Comparison of ENCODE assay signal across 9 cellular contexts in the genomic region with DNA sequence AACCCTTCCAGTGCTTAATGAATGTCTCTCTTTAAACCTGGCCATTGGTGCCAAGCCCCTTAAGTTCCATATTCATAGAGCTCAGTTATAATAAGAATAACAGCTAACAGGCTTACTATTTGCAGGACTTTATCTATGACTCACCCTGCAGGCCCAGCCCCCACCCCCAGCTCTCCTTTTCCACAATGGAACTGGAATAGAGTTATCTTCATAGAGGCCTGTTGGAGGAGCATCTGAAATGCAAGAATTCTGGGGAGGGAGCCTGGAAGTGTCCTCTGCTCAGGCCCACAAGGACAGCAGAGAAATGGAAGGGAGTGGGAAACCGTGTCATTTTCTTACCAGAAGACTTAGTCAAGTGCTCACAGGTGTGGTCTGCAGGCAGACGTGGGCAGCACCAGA. TPM values are rescaled to one million over a fixed set of nuclear protein-coding genes. Genes with fewer than 3 reads are reported as not detected.
DNase-seq lines count a peak whose midpoint lies in the region; ATAC-seq, FAIRE-seq and TF ChIP-seq lines count a peak whose summit lies in the region.
"Had no signal": no experiment of that assay in that cellular context is flagged by ENCODE, and none has a peak within 500 bp of the region (broad histone marks: within the 10 kb centered on the region; RNA-seq: fewer than 3 reads in every experiment).

No MANE protein-coding gene starts in this region.

- BruUV-seq in K562 (replicated peaks; lab: Mats Ljungman, UMichigan): no TSS peak

- H3K36me3 ChIP-seq in BE2C: no peaks in the 10 kb centered on the region
- H3K36me3 ChIP-seq in K562 (ENCODE audit: control insufficient read depth, insufficient read depth, low read length): no peaks in the 10 kb centered on the region

- H3K9me3 ChIP-seq in BE2C (no peaks in the 10 kb centered on the region), K562 (replicated peaks; ENCODE audit: control insufficient read depth, insufficient read depth, low read depth, low read length) (no peaks in the 10 kb centered on the region)

- no peak overlapping the region for H3K4me2 ChIP-seq in K562 (ENCODE audit: insufficient read depth, low read length)

- no peak for TF ChIP-seq RAD21 in K562 (CRISPR knock-in tag; conservative IDR thresholded peaks at IDR 0.05 in 1 of 2, IDR thresholded peaks at IDR 0.05 in 1 of 2)

- no peak for TF ChIP-seq POLR2A in K562 (conservative IDR thresholded peaks at IDR 0.05)

- CTCF ChIA-PET in K562 (lab: Yijun Ruan, JAX; ENCODE audit: low intra/inter-chr PET ratio): no interaction called here

- in situ Hi-C loops in K562 (cut with MboI): no loop called here

- H3K4me1 ChIP-seq in BE2C (peaks cover 33% of the 10 kb centered on the region), K562 (replicated peaks in 1 of 2; ENCODE audit: control insufficient read depth in 2 of 2, insufficient read depth in 2 of 2, low read length in 2 of 2) (peaks cover 5 to 13% of the 10 kb centered on the region in 2 experiments; a peak in 2 of 5 replicates)

- POLR2A ChIA-PET in K562 (lab: Yijun Ruan, JAX): no interaction called here

- H3K79me2 ChIP-seq in K562 (ENCODE audit: control insufficient read depth, insufficient read depth, low read length): no peaks in the 10 kb centered on the region

- intact Hi-C loops in K562 (cut with micrococcal nuclease): no loop called here

- H2AFZ ChIP-seq in K562 (ENCODE audit: low read depth, low read length): no peak overlapping the region

- no peaks in the 10 kb centered on the region for H3K9me1 ChIP-seq in K562 (ENCODE audit: control insufficient read depth, insufficient read depth, low read length)

- H4K20me1 ChIP-seq in K562 (replicated peaks; ENCODE audit: control insufficient read depth, insufficient read depth, low read length): no peaks in the 10 kb centered on the region; the same call in 1 of the 2 replicates

- H3K27ac ChIP-seq in K562 (ENCODE audit: extremely low read depth, low read depth, low read length) (no peak overlapping the region), layer of hippocampus (ENCODE audit: low read depth, low read length) (peak overlapping the region; percentile 23)
- H3K27ac ChIP-seq: epithelial cell of prostate had no signal

- ATAC-seq in K562 (peak; percentile 58; the same call in 2 of the 3 replicates), HG03175 (IDR thresholded peaks at IDR 0.05; ENCODE audit: unreplicated experiment) (no peak), GM19351 (IDR thresholded peaks at IDR 0.05; ENCODE audit: unreplicated experiment) (no peak)

- H3K27me3 ChIP-seq in BE2C (peaks cover 44% of the 10 kb centered on the region), K562 (ENCODE audit: control insufficient read depth in 2 of 2, insufficient read depth in 2 of 2, low read length in 2 of 2) (peaks cover 2 to 65% of the 10 kb centered on the region in 2 experiments; a peak in 4 of 5 replicates), layer of hippocampus (ENCODE audit: control insufficient read depth, insufficient read depth, low read length) (no peaks in the 10 kb centered on the region)

- TF ChIP-seq CTCF in BE2C (IDR thresholded peaks at IDR 0.05; ENCODE audit: low read depth, low read length) (no peak), K562 (IDR thresholded peaks at IDR 0.05 in 2 of 3, conservative IDR thresholded peaks at IDR 0.05 in 1 of 3; ENCODE audit: insufficient read depth in 2 of 3, low read depth in 1 of 3, low read length in 3 of 3) (no peak)

- H3K9ac ChIP-seq in K562 (ENCODE audit: insufficient read depth in 1 of 2, low read depth in 2 of 2, low read length in 2 of 2): no peak overlapping the region

- no peak for TF ChIP-seq EP300 in K562 (IDR thresholded peaks at IDR 0.05; ENCODE audit: low read length)

- WGBS in K562 (ENCODE audit: insufficient coverage, low coverage, missing lambda C conversion rate): 0% methylated on average over 1 of the region's 2 CpGs

- DNase-seq in BE2C: peak; percentile 74
- DNase-seq in HS-27A (ENCODE audit: low read depth): peak; percentile 26
- peak in 1 of 4 experiments; percentile 20 for DNase-seq in K562 (ENCODE audit: extremely low read depth in 1 of 4, low spot score in 3 of 4)
- no peak for DNase-seq in DMS153 (lab: John Stamatoyannopoulos, UW)
- DNase-seq in SIG-M5 (lab: John Stamatoyannopoulos, UW): no peak

- no peak for FAIRE-seq in K562 (lab: Jason Lieb, UNC)

- peak overlapping the region; percentile 25 for H3K4me3 ChIP-seq in BE2C (ENCODE audit: low read depth, low read length)
- no peak overlapping the region for H3K4me3 ChIP-seq in K562

TF ChIP-seq in K562, 482 proteins besides CTCF, POLR2A, EP300 and RAD21:
- TF ChIP-seq, protein P1, sequence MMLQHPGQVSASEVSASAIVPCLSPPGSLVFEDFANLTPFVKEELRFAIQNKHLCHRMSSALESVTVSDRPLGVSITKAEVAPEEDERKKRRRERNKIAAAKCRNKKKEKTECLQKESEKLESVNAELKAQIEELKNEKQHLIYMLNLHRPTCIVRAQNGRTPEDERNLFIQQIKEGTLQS (IDR thresholded peaks at IDR 0.05): peak; percentile 70
- TF ChIP-seq, protein P1 (CRISPR knock-in tag; conservative IDR thresholded peaks at IDR 0.05): no peak
- TF ChIP-seq FOSL1 (tag; conservative IDR thresholded peaks at IDR 0.05) (peak; percentile 79), JUN (IDR thresholded peaks at IDR 0.05; ENCODE audit: borderline replicate concordance, low read depth, low read length) (peak; percentile 44; the same call in 1 of the 2 replicates), JUN (CRISPR knock-in tag; IDR thresholded peaks at IDR 0.05; ENCODE audit: borderline replicate concordance) (no peak), JUND (IDR thresholded peaks at IDR 0.05; ENCODE audit: borderline replicate concordance, low read depth, low read length) (peak; percentile 87), JUND (tag; IDR thresholded peaks at IDR 0.05; ENCODE audit: borderline replicate concordance, low read depth, low read length) (peak; percentile 76; the same call in 1 of the 3 replicates)
- TF ChIP-seq, protein P2, sequence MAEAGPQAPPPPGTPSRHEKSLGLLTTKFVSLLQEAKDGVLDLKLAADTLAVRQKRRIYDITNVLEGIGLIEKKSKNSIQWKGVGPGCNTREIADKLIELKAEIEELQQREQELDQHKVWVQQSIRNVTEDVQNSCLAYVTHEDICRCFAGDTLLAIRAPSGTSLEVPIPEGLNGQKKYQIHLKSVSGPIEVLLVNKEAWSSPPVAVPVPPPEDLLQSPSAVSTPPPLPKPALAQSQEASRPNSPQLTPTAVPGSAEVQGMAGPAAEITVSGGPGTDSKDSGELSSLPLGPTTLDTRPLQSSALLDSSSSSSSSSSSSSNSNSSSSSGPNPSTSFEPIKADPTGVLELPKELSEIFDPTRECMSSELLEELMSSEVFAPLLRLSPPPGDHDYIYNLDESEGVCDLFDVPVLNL (CRISPR knock-in tag; IDR thresholded peaks at IDR 0.05; ENCODE audit: low read depth): no peak

RNA-seq across cellular contexts. Expression of a gene that starts 52.8 kb away (rescaled TPM):
- polyA plus RNA-seq in BE2C (2012; ENCODE audit: insufficient read depth, insufficient read length, low read depth): 10.7 TPM
- total RNA-seq in K562 (2011; cell fraction: chromatin; rRNA removed; ENCODE audit: low replicate concordance): not detected in 2 replicates
- total RNA-seq in K562 (2011; cell fraction: nucleolus; rRNA removed): not detected in 2 replicates
- not detected in 2 replicates for total RNA-seq in K562 (2011; cell fraction: nucleoplasm; rRNA removed)
- total RNA-seq in K562 (2014; rRNA removed) (not detected in 2 replicates), K562 (2014; rRNA removed; fragmentation: Illumina TruSeq; extraction: Trizol) (not detected in 2 replicates), K562 (2015; rRNA removed; fragmentation: Illumina TruSeq; extraction: Trizol) (not detected in 2 replicates), K562 (2021) (not detected in 2 replicates)
- polyA plus RNA-seq in K562 (2011; rRNA removed) (not detected in 2 replicates), K562 (2014; fragmentation: Illumina TruSeq; extraction: Trizol) (not detected in 2 replicates), K562 (2014; fragmentation: Nextera tagmentation; extraction: Ambion mirVana) (not detected), K562 (2014; rRNA removed) (not detected in 2 replicates)
- not detected in 2 replicates for polyA plus RNA-seq in K562 (2011; cell fraction: cytosol; rRNA removed)
- not detected in 2 replicates for polyA plus RNA-seq in K562 (2011; cell fraction: nucleus; rRNA removed)
- polyA plus RNA-seq in K562 (2012): 0.03 TPM in 1 of 2 replicates, not detected in the other
- not detected in 2 replicates for polyA minus RNA-seq in K562 (2011; rRNA and poly(A)+ RNA removed)
- not detected in 2 replicates for polyA minus RNA-seq in K562 (2011; cell fraction: cytosol; rRNA and poly(A)+ RNA removed)
- polyA minus RNA-seq in K562 (2011; cell fraction: nucleus; rRNA and poly(A)+ RNA removed): not detected in 2 replicates

Comparison
In these comparisons a context has a peak if more than half of its experiments do, and no peak if none do; other contexts are left out.
1. DNase-seq: peak in BE2C (single experiment) and HS-27A (single experiment); none in DMS153 (single experiment) and SIG-M5 (single experiment).